In genomic region chr11:33157103-33158027, GRCh38 we compare ENCODE assay signal across 1 cellular context.
TF ChIP-seq lines count a peak whose summit lies in the region.

No MANE protein-coding gene starts in this region.

TF ChIP-seq in HepG2, 621 proteins besides CTCF, POLR2A, EP300 and RAD21:
- TF ChIP-seq ZKSCAN5 (CRISPR knock-in tag; IDR thresholded peaks at IDR 0.05) (no peak), ZNF121 (CRISPR knock-in tag; IDR thresholded peaks at IDR 0.05) (peak; percentile 84)
